Comparison of ENCODE assay signal across 8 cellular contexts in the genomic region with DNA sequence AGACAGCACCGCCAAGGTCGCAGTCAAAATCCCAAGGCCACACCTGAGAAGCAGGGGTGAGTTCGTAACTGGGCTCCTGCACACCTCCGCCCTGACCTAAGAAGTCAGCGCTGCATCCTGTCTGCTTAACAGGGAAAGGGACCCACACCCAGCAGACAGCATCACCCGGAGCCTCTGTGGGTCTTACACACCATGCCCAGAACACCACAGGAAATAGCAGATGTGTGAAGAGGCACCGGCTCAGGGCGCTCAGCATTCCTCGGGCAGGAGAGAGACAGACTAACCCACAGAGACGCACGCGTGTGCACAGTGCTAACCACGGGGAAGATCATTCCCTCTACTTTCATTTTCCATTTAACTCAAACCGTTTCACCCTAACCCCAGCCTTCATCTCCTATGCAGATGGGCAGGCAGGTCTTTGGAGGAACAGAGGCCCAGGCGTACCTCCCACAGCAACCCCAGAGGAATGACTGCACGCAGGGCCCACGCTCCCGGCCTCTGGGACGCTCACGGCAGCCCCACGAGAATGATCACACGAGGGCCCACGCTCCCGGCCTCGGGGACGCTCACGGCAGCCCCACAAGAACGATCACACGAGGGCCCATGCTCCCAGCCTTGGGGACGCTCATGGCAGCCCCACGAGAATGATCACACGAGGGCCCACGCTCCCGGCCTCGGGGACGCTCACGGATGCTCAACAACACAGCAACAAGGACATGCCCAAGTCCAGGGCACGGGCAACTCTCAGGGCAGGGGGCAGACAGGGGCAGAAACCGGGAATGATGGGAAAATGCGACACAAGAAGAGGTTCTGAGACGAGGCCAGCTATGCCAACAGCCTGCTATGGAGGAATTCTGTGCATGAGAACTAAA. TPM values are rescaled to one million over a fixed set of nuclear protein-coding genes. Genes with fewer than 3 reads are reported as not detected.
A peak's percentile ranks its signal among the peaks of the same experiment; 100 is the strongest.
DNase-seq lines count a peak whose midpoint lies in the region; ATAC-seq lines count a peak whose summit lies in the region.

No MANE protein-coding gene starts in this region.

- intact Hi-C loops in cardiac septum (cut with DNase I): no loop called here

- DNase-seq in ELR (ENCODE audit: low read depth) (peak; percentile 27), cardiac septum (ENCODE audit: low spot score) (peak; percentile 66), OCI-M1 (lab: John Stamatoyannopoulos, UW) (no peak), Ammon's horn (ENCODE audit: low spot score) (no peak)
- peak; percentile 25 for DNase-seq in activated CD8-positive, alpha-beta memory T cell treated with anti-CD3 and anti-CD28 coated beads, Interleukin-2, amount 50 U/mL, for 1 hour (ENCODE audit: extremely low read depth)
- DNase-seq in stimulated activated CD4-positive, alpha-beta T cell treated with anti-CD3 and anti-CD28 coated beads, Interleukin-4, amount 100 ng/mL, for 4 hours: peak; percentile 23 to 34

- ATAC-seq in GM21786 (IDR thresholded peaks at IDR 0.05; ENCODE audit: unreplicated experiment) (no peak), GM19395 (IDR thresholded peaks at IDR 0.05; ENCODE audit: unreplicated experiment) (no peak)

RNA-seq across cellular contexts. Expression of a gene that starts 20.9 kb away (rescaled TPM):
- 20.1 TPM for total RNA-seq in cardiac septum

Comparison
In these comparisons a context has a peak if more than half of its experiments do, and no peak if none do; other contexts are left out.
1. DNase-seq: peak in ELR (single experiment), activated CD8-positive, alpha-beta memory T cell treated with anti-CD3 and anti-CD28 coated beads, Interleukin-2, amount 50 U/mL, for 1 hour (single experiment), cardiac septum (single experiment) and stimulated activated CD4-positive, alpha-beta T cell treated with anti-CD3 and anti-CD28 coated beads, Interleukin-4, amount 100 ng/mL, for 4 hours (2 of 2); none in OCI-M1 (single experiment) and Ammon's horn (single experiment).